8 cellular contexts compared by ENCODE assay signal in the genomic region with DNA sequence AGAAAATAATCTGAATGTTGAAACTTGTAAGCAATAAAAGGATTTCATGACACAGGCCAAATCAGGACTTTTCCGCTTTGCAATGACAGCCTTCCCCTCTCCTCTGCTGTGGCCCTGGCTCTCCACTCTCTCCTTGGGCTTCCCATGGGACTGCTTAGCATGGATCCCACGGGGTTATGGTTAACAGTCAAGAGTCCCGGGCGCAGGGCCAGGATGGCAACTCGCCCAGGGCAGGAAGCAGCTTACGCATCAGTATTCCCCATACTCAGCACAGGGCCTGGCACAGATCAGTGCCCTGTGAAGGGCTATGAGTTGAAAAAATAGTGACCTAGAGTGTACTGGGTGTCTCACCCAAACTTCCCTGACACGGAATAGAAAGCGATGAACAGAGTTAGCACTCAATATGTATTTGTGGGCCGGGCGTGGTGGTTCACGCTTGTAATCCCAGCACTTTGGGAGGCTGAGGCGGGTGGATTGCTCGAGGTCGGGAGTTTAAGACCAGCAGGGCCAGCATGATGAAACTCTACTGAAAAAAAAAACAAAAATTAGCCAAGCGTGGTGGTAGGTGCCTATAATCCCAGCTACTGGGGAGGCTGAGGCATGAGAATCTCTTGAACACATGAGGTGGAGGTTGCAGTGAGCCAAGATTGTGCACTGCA. TPM values are rescaled to one million over a fixed set of nuclear protein-coding genes. Genes with fewer than 3 reads are reported as not detected.
DNase-seq lines count a peak whose midpoint lies in the region; ATAC-seq and TF ChIP-seq lines count a peak whose summit lies in the region.

No MANE protein-coding gene starts in this region.

- H3K4me1 ChIP-seq in Panc1 (ENCODE audit: control insufficient read depth, insufficient read depth, low read length) (peaks cover 26% of the 10 kb centered on the region), sigmoid colon (peaks cover 0 to 28% (median 21%) of the 10 kb centered on the region in 4 donors)

- CTCF ChIA-PET in Panc1 (lab: Charles Lee), result interaction anchor here (0.6 to 0.9 kb wide), 2 partner anchors 97 to 105 kb away, joined by 5 to 10 read pairs; no protein-coding TSS in a partner anchor

- no TSS peak for BruUV-seq in Panc1 (replicated peaks; lab: Mats Ljungman, UMichigan)

- no peaks in the 10 kb centered on the region for H3K36me3 ChIP-seq in Panc1 (ENCODE audit: control insufficient read depth, insufficient read depth, low read length)
- H3K36me3 ChIP-seq in sigmoid colon, result no peaks in the 10 kb centered on the region
- H3K36me3 ChIP-seq in H7 (replicated peaks; ENCODE audit: control insufficient read depth, insufficient read depth, low read length), result no peaks in the 10 kb centered on the region

- WGBS in sigmoid colon, 2 donors, result 34 to 62% methylated on average over 15 of the region's 15 CpGs

- peak; percentile 80 for DNase-seq in GM04503 (ENCODE audit: low read depth)
- peak; percentile 78 for DNase-seq in Panc1 (ENCODE audit: low read depth, low spot score)
- peak; percentile 93 for DNase-seq in fibroblast of the conjunctiva (ENCODE audit: low read depth)
- peak; percentile 95 for DNase-seq in sigmoid colon
- DNase-seq in T-helper 1 cell, result no peak
- no peak for DNase-seq in H7
- no peak for DNase-seq in NCI-H510A treated with DMSO at 0.1 percent for 48 hours (lab: John Stamatoyannopoulos, UW)

- H3K27ac ChIP-seq in Panc1 (ENCODE audit: low read length) (peak overlapping the region; percentile 46), sigmoid colon (peak overlapping the region in 3 of 4 donors; percentile 30 to 62 (median 61))

- H3K27me3 ChIP-seq in Panc1 (ENCODE audit: control insufficient read depth, insufficient read depth, low read length), result no peaks in the 10 kb centered on the region
- H3K27me3 ChIP-seq in sigmoid colon, result no peaks in the 10 kb centered on the region
- H3K27me3 ChIP-seq in H7 (ENCODE audit: control insufficient read depth, insufficient read depth, low read length), result no peaks in the 10 kb centered on the region

- no peak for TF ChIP-seq CTCF in Panc1 (IDR thresholded peaks at IDR 0.05)
- no peak for TF ChIP-seq CTCF in sigmoid colon (IDR thresholded peaks at IDR 0.05)

- peak in 1 of 4 donors; percentile 25 for TF ChIP-seq EP300 in sigmoid colon (IDR thresholded peaks at IDR 0.05)

- POLR2A ChIA-PET in Panc1 (lab: Charles Lee), result interaction anchor here (0.5 kb wide), 1 partner anchor 8 kb away, joined by 3 read pairs; no protein-coding TSS in a partner anchor

- TF ChIP-seq POLR2A in sigmoid colon (IDR thresholded peaks at IDR 0.05), result no peak

- no peaks in the 10 kb centered on the region for H3K9me3 ChIP-seq in Panc1 (ENCODE audit: control insufficient read depth, insufficient read depth, low read depth, low read length)
- H3K9me3 ChIP-seq in sigmoid colon, result no peaks in the 10 kb centered on the region

- intact Hi-C loops in Panc1 (cut with micrococcal nuclease; ENCODE audit: unreplicated experiment), result no loop called here
- intact Hi-C loops in sigmoid colon (cut with DNase I), result loop anchor here (5.0 kb wide), 1 partner anchor 88 kb away; no protein-coding TSS in a partner anchor

- ATAC-seq in Panc1 (peak; percentile 89), HG03045 (IDR thresholded peaks at IDR 0.05; ENCODE audit: unreplicated experiment) (no peak)

- H3K4me3 ChIP-seq in Panc1 (ENCODE audit: low read depth in 2 of 2, low read length in 2 of 2) (no peak overlapping the region), sigmoid colon (no peak overlapping the region), H7 (ENCODE audit: insufficient read depth, low read depth, low read length) (no peak overlapping the region)

- in situ Hi-C loops in Panc1 (cut with HindIII; ENCODE audit: low pct_unique_long_range_greater_than_20kb, low sequenced_read_pairs), result no loop called here

RNA-seq across cellular contexts. Expression of gene GRHL3, which starts 29.1 kb away (rescaled TPM):
- total RNA-seq in Panc1 (2021; ENCODE audit: unreplicated experiment), result 16.7 TPM
- 23.1 TPM for polyA plus RNA-seq in Panc1 (2012; ENCODE audit: insufficient read length)
- not detected for total RNA-seq in sigmoid colon
- under 1 TPM in 2 of 3 donors, not detected in 1; 0.23 to 0.63 TPM for polyA plus RNA-seq in sigmoid colon
- total RNA-seq in H7 (2014; rRNA removed; shearing (Covaris generic)), result 0.21 and 0.33 TPM in 2 replicates

Comparison
In these comparisons a context has a peak if more than half of its experiments do, and no peak if none do; other contexts are left out.
1. DNase-seq: peak in GM04503 (single experiment), Panc1 (single experiment), fibroblast of the conjunctiva (single experiment) and sigmoid colon (single experiment); none in T-helper 1 cell (0 of 5), H7 (single experiment) and NCI-H510A treated with DMSO at 0.1 percent for 48 hours (single experiment).
2. RNA of gene GRHL3, which starts 29.1 kb away (total RNA-seq): 16.7 TPM in Panc1 (single experiment); 0.21 to 0.33 TPM in H7 and not detected in sigmoid colon; every median in the first group is over 10 times any median in the second.